ENCODE assay signal across 2 cellular contexts in genomic region chr6:29847871-29848630, GRCh38.
TF ChIP-seq lines count a peak whose summit lies in the region.

No MANE protein-coding gene starts in this region.

TF ChIP-seq in GM23338, 12 proteins besides CTCF, POLR2A, EP300 and RAD21 (continued from another document):
- TF ChIP-seq REST (IDR thresholded peaks at IDR 0.05; ENCODE audit: unreplicated experiment) = no peak
- no peak for TF ChIP-seq STAT1 (IDR thresholded peaks at IDR 0.05; ENCODE audit: unreplicated experiment)
- no peak for TF ChIP-seq NANOG (IDR thresholded peaks at IDR 0.05; ENCODE audit: borderline replicate concordance)
- no peak for TF ChIP-seq ZNF331 (CRISPR knock-in tag; IDR thresholded peaks at IDR 0.05; ENCODE audit: low read depth)
- no peak for TF ChIP-seq EZH2 (IDR thresholded peaks at IDR 0.05; ENCODE audit: low read depth, unreplicated experiment)
- TF ChIP-seq ZNF114 (CRISPR knock-in tag; IDR thresholded peaks at IDR 0.05) = no peak
- TF ChIP-seq POLR2AphosphoS5 (IDR thresholded peaks at IDR 0.05; ENCODE audit: low read depth) = no peak
- TF ChIP-seq CREB1 (CRISPR knock-in tag; IDR thresholded peaks at IDR 0.05; ENCODE audit: low read depth) = no peak
- no peak for TF ChIP-seq ETS1 (IDR thresholded peaks at IDR 0.05)
- no peak for TF ChIP-seq JUNB (IDR thresholded peaks at IDR 0.05; ENCODE audit: unreplicated experiment)
- TF ChIP-seq ZNF462 (CRISPR knock-in tag; IDR thresholded peaks at IDR 0.05) = no peak

TF ChIP-seq in HepG2, 621 proteins besides CTCF, POLR2A, EP300 and RAD21 (continued from another document and continues in another):
- TF ChIP-seq MXD4 (CRISPR knock-in tag; IDR thresholded peaks at IDR 0.05) = no peak
- no peak for TF ChIP-seq BCL6 (CRISPR knock-in tag; IDR thresholded peaks at IDR 0.05)
- no peak for TF ChIP-seq TARDBP (CRISPR knock-in tag; IDR thresholded peaks at IDR 0.05)
- no peak for TF ChIP-seq ZNF446 (CRISPR knock-in tag; IDR thresholded peaks at IDR 0.05)
- no peak for TF ChIP-seq GATAD2A (CRISPR knock-in tag; IDR thresholded peaks at IDR 0.05)
- TF ChIP-seq ZNF619 (CRISPR knock-in tag; IDR thresholded peaks at IDR 0.05) = 0 out of 2 replicates have a peak, but pooled peaks have one; percentile 50
- TF ChIP-seq ZNF260 (CRISPR knock-in tag; IDR thresholded peaks at IDR 0.05; ENCODE audit: borderline replicate concordance, low read depth) = no peak
- no peak for TF ChIP-seq HNRNPLL (IDR thresholded peaks at IDR 0.05; ENCODE audit: low read depth, low read length, poor library complexity, severe bottlenecking)
- no peak for TF ChIP-seq CBX2 (IDR thresholded peaks at IDR 0.05; ENCODE audit: low read depth, low read length)
- peak; percentile 53; the same call in 1 of the 2 replicates for TF ChIP-seq CBX2 (CRISPR knock-in tag; IDR thresholded peaks at IDR 0.05; ENCODE audit: low read depth)
- TF ChIP-seq AHR (CRISPR knock-in tag; IDR thresholded peaks at IDR 0.05) = no peak
- TF ChIP-seq ATRX (CRISPR knock-in tag; IDR thresholded peaks at IDR 0.05; ENCODE audit: borderline replicate concordance) = no peak
- TF ChIP-seq PRDM4 (CRISPR knock-in tag; IDR thresholded peaks at IDR 0.05; ENCODE audit: borderline replicate concordance) = no peak
- no peak for TF ChIP-seq ATAD3A (CRISPR knock-in tag; IDR thresholded peaks at IDR 0.05)
- no peak for TF ChIP-seq CREM (IDR thresholded peaks at IDR 0.05)
- no peak for TF ChIP-seq CREM (CRISPR knock-in tag; IDR thresholded peaks at IDR 0.05)
- no peak for TF ChIP-seq JARID2 (CRISPR knock-in tag; IDR thresholded peaks at IDR 0.05; ENCODE audit: insufficient replicate concordance)
- TF ChIP-seq SATB2 (CRISPR knock-in tag; IDR thresholded peaks at IDR 0.05) = no peak
- no peak for TF ChIP-seq ZSCAN25 (CRISPR knock-in tag; IDR thresholded peaks at IDR 0.05)
- TF ChIP-seq MIER3 (CRISPR knock-in tag; IDR thresholded peaks at IDR 0.05; ENCODE audit: borderline replicate concordance) = 0 out of 2 replicates have a peak, but pooled peaks have one; percentile 29
- TF ChIP-seq SP2 (CRISPR knock-in tag; IDR thresholded peaks at IDR 0.05) = no peak
- no peak for TF ChIP-seq PHF5A (CRISPR knock-in tag; IDR thresholded peaks at IDR 0.05; ENCODE audit: low read depth, unreplicated experiment)
- TF ChIP-seq ZNF782 (CRISPR knock-in tag; IDR thresholded peaks at IDR 0.05; ENCODE audit: borderline replicate concordance) = no peak
- TF ChIP-seq ZNF160 (CRISPR knock-in tag; IDR thresholded peaks at IDR 0.05) = no peak
- TF ChIP-seq NFYC (CRISPR knock-in tag; IDR thresholded peaks at IDR 0.05) = no peak
- TF ChIP-seq GMEB1 (CRISPR knock-in tag; IDR thresholded peaks at IDR 0.05; ENCODE audit: borderline replicate concordance) = no peak
- no peak for TF ChIP-seq ZNF777 (CRISPR knock-in tag; IDR thresholded peaks at IDR 0.05)
- no peak for TF ChIP-seq PPARG (CRISPR knock-in tag; conservative IDR thresholded peaks at IDR 0.05)
- TF ChIP-seq ZNF747 (CRISPR knock-in tag; IDR thresholded peaks at IDR 0.05; ENCODE audit: borderline replicate concordance) = no peak
- TF ChIP-seq HOXA5 (CRISPR knock-in tag; IDR thresholded peaks at IDR 0.05) = peak; percentile 57; the same call in 1 of the 2 replicates
- no peak for TF ChIP-seq KAT7 (CRISPR knock-in tag; IDR thresholded peaks at IDR 0.05; ENCODE audit: borderline replicate concordance)
- no peak for TF ChIP-seq ZNF296 (CRISPR knock-in tag; conservative IDR thresholded peaks at IDR 0.05)
- 0 out of 2 replicates have a peak, but pooled peaks have one; percentile 36 for TF ChIP-seq RFX5 (IDR thresholded peaks at IDR 0.05; ENCODE audit: low read depth, low read length)
- no peak for TF ChIP-seq ZNF75D (CRISPR knock-in tag; IDR thresholded peaks at IDR 0.05; ENCODE audit: borderline replicate concordance)
- no peak for TF ChIP-seq ARID3A (IDR thresholded peaks at IDR 0.05; ENCODE audit: low read depth, low read length)
- no peak for TF ChIP-seq MLLT10 (CRISPR knock-in tag; IDR thresholded peaks at IDR 0.05)
- no peak for TF ChIP-seq SP140L (CRISPR knock-in tag; IDR thresholded peaks at IDR 0.05; ENCODE audit: borderline replicate concordance)
- TF ChIP-seq ZNF264 (CRISPR knock-in tag; IDR thresholded peaks at IDR 0.05) = no peak
- no peak for TF ChIP-seq PLRG1 (conservative IDR thresholded peaks at IDR 0.05)
- TF ChIP-seq MIER2 (CRISPR knock-in tag; IDR thresholded peaks at IDR 0.05) = no peak
- no peak for TF ChIP-seq SETDB1 (CRISPR knock-in tag; IDR thresholded peaks at IDR 0.05; ENCODE audit: borderline replicate concordance)
- no peak for TF ChIP-seq ZSCAN12 (CRISPR knock-in tag; IDR thresholded peaks at IDR 0.05)
- TF ChIP-seq ZNF451 (CRISPR knock-in tag; IDR thresholded peaks at IDR 0.05) = no peak
- no peak for TF ChIP-seq ZNF282 (IDR thresholded peaks at IDR 0.05; ENCODE audit: partially characterized antibody)
- no peak for TF ChIP-seq ZNF7 (CRISPR knock-in tag; IDR thresholded peaks at IDR 0.05)
- TF ChIP-seq TMF1 (CRISPR knock-in tag; IDR thresholded peaks at IDR 0.05; ENCODE audit: low read depth) = 0 out of 2 replicates have a peak, but pooled peaks have one; percentile 39
- no peak for TF ChIP-seq ZNF251 (CRISPR knock-in tag; IDR thresholded peaks at IDR 0.05)
- TF ChIP-seq SRSF4 (IDR thresholded peaks at IDR 0.05; ENCODE audit: low read depth, low read length, poor library complexity, severe bottlenecking) = no peak
- TF ChIP-seq ZBTB44 (CRISPR knock-in tag; IDR thresholded peaks at IDR 0.05) = no peak
- TF ChIP-seq FOXO1 (CRISPR knock-in tag; IDR thresholded peaks at IDR 0.05) = peak; percentile 69
- TF ChIP-seq ZBTB1 (CRISPR knock-in tag; IDR thresholded peaks at IDR 0.05; ENCODE audit: borderline replicate concordance) = no peak
- no peak for TF ChIP-seq MAF1 (CRISPR knock-in tag; IDR thresholded peaks at IDR 0.05; ENCODE audit: borderline replicate concordance)
- 0 out of 2 replicates have a peak, but pooled peaks have one; percentile 28 for TF ChIP-seq ZBED4 (CRISPR knock-in tag; IDR thresholded peaks at IDR 0.05; ENCODE audit: borderline replicate concordance)
- no peak for TF ChIP-seq ZNF414 (CRISPR knock-in tag; IDR thresholded peaks at IDR 0.05)
- TF ChIP-seq ZFP82 (CRISPR knock-in tag; IDR thresholded peaks at IDR 0.05; ENCODE audit: borderline replicate concordance) = no peak
- no peak for TF ChIP-seq HCFC1 (IDR thresholded peaks at IDR 0.05; ENCODE audit: low read depth, low read length)
- TF ChIP-seq NBN (conservative IDR thresholded peaks at IDR 0.05) = no peak
- TF ChIP-seq BORCS8-MEF2B (CRISPR knock-in tag; IDR thresholded peaks at IDR 0.05) = peak; percentile 76; the same call in 1 of the 2 replicates
- TF ChIP-seq ZNF329 (CRISPR knock-in tag; IDR thresholded peaks at IDR 0.05; ENCODE audit: low read depth) = peak; percentile 72; the same call in 1 of the 2 replicates
- TF ChIP-seq ZNF432 (CRISPR knock-in tag; IDR thresholded peaks at IDR 0.05; ENCODE audit: borderline replicate concordance) = no peak
- TF ChIP-seq TEAD2 (CRISPR knock-in tag; IDR thresholded peaks at IDR 0.05) = peak; percentile 28; the same call in 1 of the 2 replicates
- no peak for TF ChIP-seq ZZZ3 (CRISPR knock-in tag; IDR thresholded peaks at IDR 0.05; ENCODE audit: borderline replicate concordance)
